9 cellular contexts compared by ENCODE assay signal in the genomic region with DNA sequence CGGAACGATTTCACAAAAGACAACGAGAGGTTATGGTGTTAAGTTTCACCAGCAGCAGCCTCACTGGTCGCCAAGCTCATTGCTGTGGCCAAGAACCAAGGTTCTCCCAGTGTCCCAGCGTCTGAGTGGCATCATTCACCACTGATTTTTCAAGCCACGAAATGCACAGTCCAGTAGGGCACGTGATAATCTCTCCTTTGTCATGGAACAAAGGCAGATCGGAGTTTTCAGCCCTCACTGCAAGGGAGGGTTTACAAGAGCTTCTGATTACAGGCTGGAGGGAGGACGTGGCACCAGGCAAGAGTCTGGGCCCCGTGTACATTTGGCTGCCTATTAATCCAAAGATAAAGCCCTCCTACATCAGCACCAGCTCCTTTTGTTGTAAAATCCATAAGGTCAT. TPM values are rescaled to one million over a fixed set of nuclear protein-coding genes. Genes with fewer than 3 reads are reported as not detected.
DNase-seq lines count a peak whose midpoint lies in the region; ATAC-seq, FAIRE-seq and TF ChIP-seq lines count a peak whose summit lies in the region.
"Had no signal": no experiment of that assay in that cellular context is flagged by ENCODE, and none has a peak within 500 bp of the region (broad histone marks: within the 10 kb centered on the region; RNA-seq: fewer than 3 reads in every experiment).

No MANE protein-coding gene starts in this region.

- peak overlapping the region; percentile 83 to 98 (median 94); a peak in 18 of 20 replicates for H3K4me3 ChIP-seq in BLaER1 treated with 17β-estradiol and CSF1 and Interleukin-3, amounts not matched to agents 10 nM and 100 nM
- peak overlapping the region; percentile 86 for H3K4me3 ChIP-seq in mesodermal cell (ENCODE audit: extremely low read depth, insufficient read depth, low read length, poor library complexity, severe bottlenecking)

- no peak for FAIRE-seq in RCC 7860 (lab: Jason Lieb, UNC)

- H3K27ac ChIP-seq in BLaER1 treated with 17β-estradiol and CSF1 and Interleukin-3, amounts not matched to agents 10 nM and 100 nM, result peak overlapping the region in 8 of 11 experiments; percentile 37 to 99 (median 96); a peak in 16 of 22 replicates
- H3K27ac ChIP-seq in mesodermal cell (ENCODE audit: low read depth, low read length, severe bottlenecking), result peak overlapping the region; percentile 62
- H3K27ac ChIP-seq: sigmoid colon had no signal

- TF ChIP-seq CTCF in activated B cell treated with CpG ODN at 0.5 μM for 24 hours (IDR thresholded peaks at IDR 0.05), result no peak

- 7 to 11% methylated on average over 8 to 10 of the region's 10 CpGs for WGBS in mesodermal cell (ENCODE audit: insufficient coverage in 2 of 2), 2 experiments

- H3K27me3 ChIP-seq in BLaER1 treated with 17β-estradiol and CSF1 and Interleukin-3, amounts not matched to agents 10 nM and 100 nM, result peaks cover 0 to 32% (median 0%) of the 10 kb centered on the region in 11 experiments; a peak in 4 of 22 replicates

- ATAC-seq in activated B cell treated with CpG ODN at 0.5 μM for 24 hours (ENCODE audit: low read depth), result no peak
- ATAC-seq in HG03460 (IDR thresholded peaks at IDR 0.05; ENCODE audit: unreplicated experiment), result no peak
- no peak for ATAC-seq in HG02970 (IDR thresholded peaks at IDR 0.05; ENCODE audit: low FRiP score, unreplicated experiment)
- no peak for ATAC-seq in GM21619 (IDR thresholded peaks at IDR 0.05; ENCODE audit: unreplicated experiment)

- H3K4me3 Mint-ChIP-seq in activated B cell treated with CpG ODN at 0.5 μM for 24 hours, result peak overlapping the region; percentile 93

- peaks cover 0 to 7% (median 0%) of the 10 kb centered on the region in 11 experiments; a peak in 2 of 22 replicates for H3K9me3 ChIP-seq in BLaER1 treated with 17β-estradiol and CSF1 and Interleukin-3, amounts not matched to agents 10 nM and 100 nM (replicated peaks in 1 of 11)
- no peaks in the 10 kb centered on the region for H3K9me3 ChIP-seq in mesodermal cell (ENCODE audit: control insufficient read depth, low read length)
- H3K9me3 ChIP-seq: sigmoid colon had no signal

- peaks cover 14 to 38% (median 27%) of the 10 kb centered on the region in 10 experiments for H3K4me1 ChIP-seq in BLaER1 treated with 17β-estradiol and CSF1 and Interleukin-3, amounts not matched to agents 10 nM and 100 nM
- no peaks in the 10 kb centered on the region for H3K4me1 ChIP-seq in mesodermal cell (ENCODE audit: control insufficient read depth, insufficient read depth, low read length, poor library complexity, severe bottlenecking)

- no peaks in the 10 kb centered on the region for H3K9me3 Mint-ChIP-seq in activated B cell treated with CpG ODN at 0.5 μM for 24 hours

- DNase-seq in NAMALWA (ENCODE audit: low spot score) (peak; percentile 10), activated B cell treated with CpG ODN at 0.5 μM for 24 hours (no peak), RCC 7860 (ENCODE audit: low spot score) (no peak)
- DNase-seq: sigmoid colon had no signal

- H3K36me3 ChIP-seq in BLaER1 treated with 17β-estradiol and CSF1 and Interleukin-3, amounts not matched to agents 10 nM and 100 nM, result peaks cover 0 to 46% (median 25%) of the 10 kb centered on the region in 11 experiments; a peak in 12 of 22 replicates
- H3K36me3 ChIP-seq in mesodermal cell (ENCODE audit: control insufficient read depth, insufficient read depth, low read length), result peaks cover 25% of the 10 kb centered on the region
- H3K36me3 ChIP-seq: sigmoid colon had no signal

- peaks cover 39% of the 10 kb centered on the region for H3K4me1 Mint-ChIP-seq in activated B cell treated with CpG ODN at 0.5 μM for 24 hours

- CTCF ChIA-PET in activated B cell treated with CpG ODN at 0.5 μM for 24 hours (lab: Charles Lee), result interaction anchor here (0.9 to 1.3 kb wide), 4 partner anchors 363 to 527 kb away, joined by 3 to 4 read pairs (median 3); no protein-coding TSS in a partner anchor

- intact Hi-C loops in activated B cell treated with CpG ODN at 0.5 μM for 24 hours (cut with micrococcal nuclease), result loop anchor here (1.0 to 10.0 kb wide), 2 partner anchors 343 to 878 kb away; a partner anchor contains a TSS

- H3K9ac ChIP-seq in BLaER1 treated with 17β-estradiol and CSF1 and Interleukin-3, amounts not matched to agents 10 nM and 100 nM, result peak overlapping the region in 9 of 11 experiments; percentile 74 to 98 (median 97); a peak in 17 of 22 replicates

- H3K27me3 Mint-ChIP-seq in activated B cell treated with CpG ODN at 0.5 μM for 24 hours, result no peaks in the 10 kb centered on the region

- peaks cover 33% of the 10 kb centered on the region for H3K36me3 Mint-ChIP-seq in activated B cell treated with CpG ODN at 0.5 μM for 24 hours (ENCODE audit: low read depth)

- H4K20me1 ChIP-seq in BLaER1 treated with 17β-estradiol and CSF1 and Interleukin-3, amounts not matched to agents 10 nM and 100 nM, result peaks cover 0 to 58% (median 36%) of the 10 kb centered on the region in 11 experiments; a peak in 12 of 22 replicates

- H3K27ac Mint-ChIP-seq in activated B cell treated with CpG ODN at 0.5 μM for 24 hours, result peak overlapping the region; percentile 76

- POLR2A ChIA-PET in activated B cell treated with CpG ODN at 0.5 μM for 24 hours (lab: Charles Lee), result interaction anchor here (0.6 to 1.1 kb wide), 4 partner anchors 330 to 359 kb away, joined by 3 to 5 read pairs (median 3); a partner anchor contains a TSS

- peak overlapping the region; percentile 86 to 100 (median 93) for H3K4me2 ChIP-seq in BLaER1 treated with 17β-estradiol and CSF1 and Interleukin-3, amounts not matched to agents 10 nM and 100 nM

RNA-seq across cellular contexts. Expression of a gene that starts 2.0 kb away (rescaled TPM):
- total RNA-seq in activated B cell treated with CpG ODN at 0.5 μM for 24 hours, result 49.3 and 49.4 TPM in 2 replicates
- polyA plus RNA-seq in mesodermal cell (2013, experiment 1 of 2), result 392 TPM
- polyA plus RNA-seq in mesodermal cell (2013, experiment 2 of 2), result 456 TPM

RNA-seq across cellular contexts. Expression of a gene that starts 55.5 kb away (rescaled TPM):
- total RNA-seq in activated B cell treated with CpG ODN at 0.5 μM for 24 hours, result 11.8 and 13.9 TPM in 2 replicates
- polyA plus RNA-seq in mesodermal cell (2013, experiment 1 of 2), result 16.1 TPM
- polyA plus RNA-seq in mesodermal cell (2013, experiment 2 of 2), result 19.8 TPM
